Comparison of ENCODE assay signal across 9 cellular contexts in genomic region chr14:78902010-78902623, GRCh38.
A peak's percentile ranks its signal among the peaks of the same experiment; 100 is the strongest.
DNase-seq lines count a peak whose midpoint lies in the region; ATAC-seq and TF ChIP-seq lines count a peak whose summit lies in the region.
"Had no signal": no experiment of that assay in that cellular context is flagged by ENCODE, and none has a peak within 500 bp of the region (broad histone marks: within the 10 kb centered on the region; RNA-seq: fewer than 3 reads in every experiment).

No MANE protein-coding gene starts in this region.

- H3K9me2 ChIP-seq in PC-3 (replicated peaks; ENCODE audit: low read length) = no peaks in the 10 kb centered on the region

- no peaks in the 10 kb centered on the region for H3K36me3 ChIP-seq in Caco-2 (ENCODE audit: control insufficient read depth, insufficient read depth, low read length)
- no peaks in the 10 kb centered on the region for H3K36me3 ChIP-seq in PC-3 (ENCODE audit: low read depth, low read length)

- no peaks in the 10 kb centered on the region for H3F3A ChIP-seq in PC-3 (ENCODE audit: low read length, unreplicated experiment)

- no peak overlapping the region for H2AFZ ChIP-seq in PC-3 (ENCODE audit: low read length)

- POLR2A ChIA-PET in Caco-2 (lab: Charles Lee) = no interaction called here
- POLR2A ChIA-PET in PC-3 (lab: Charles Lee; ENCODE audit: unreplicated experiment) = no interaction called here
- POLR2A ChIA-PET in T-cell (lab: Charles Lee) = no interaction called here

- H3K27ac Mint-ChIP-seq in Caco-2 (ENCODE audit: unreplicated experiment) (no peak overlapping the region), T-cell (no peak overlapping the region)
- H3K27ac Mint-ChIP-seq: naive B cell had no signal

- CTCF ChIA-PET in Caco-2 (lab: Charles Lee) = no interaction called here
- CTCF ChIA-PET in PC-3 (lab: Charles Lee) = interaction anchor here (0.6 to 0.7 kb wide), 2 partner anchors 34 to 67 kb away, joined by 3 read pairs; no protein-coding TSS in a partner anchor
- CTCF ChIA-PET in T-cell (lab: Charles Lee) = interaction anchor here in 1 of 2 donors (0.7 kb wide), 1 partner anchor 14 kb away, joined by 3 read pairs; no protein-coding TSS in a partner anchor

- H3K4me3 Mint-ChIP-seq in Caco-2 (ENCODE audit: unreplicated experiment) (no peak overlapping the region), T-cell (no peak overlapping the region)
- H3K4me3 Mint-ChIP-seq: naive B cell had no signal

- DNase-seq in Caco-2 (peak; percentile 35 to 40), PC-3 (peak; percentile 29), fibroblast of mammary gland (ENCODE audit: low read depth) (peak; percentile 45), retina (peak; percentile 41), NK-92 (lab: John Stamatoyannopoulos, UW; ENCODE audit: unreplicated experiment) (no peak), T-cell (no peak)
- DNase-seq in effector CD8-positive, alpha-beta T cell (lab: John Stamatoyannopoulos, UW) = no peak
- DNase-seq: naive B cell had no signal

- H3K27me3 Mint-ChIP-seq in Caco-2 (ENCODE audit: insufficient read depth, unreplicated experiment) (peaks cover 18% of the 10 kb centered on the region), T-cell (peaks cover 1 to 10% of the 10 kb centered on the region in 2 donors)

- no peak overlapping the region for H3K4me2 ChIP-seq in PC-3 (ENCODE audit: low read length)

- BruUV-seq in Caco-2 (replicated peaks; lab: Mats Ljungman, UMichigan) (no TSS peak), PC-3 (replicated peaks; lab: Mats Ljungman, UMichigan) (no TSS peak)

- H3K36me3 Mint-ChIP-seq in Caco-2 (ENCODE audit: insufficient read depth, unreplicated experiment) (no peaks in the 10 kb centered on the region), T-cell (no peaks in the 10 kb centered on the region)
- H3K36me3 Mint-ChIP-seq: naive B cell had no signal

- H3K9me3 ChIP-seq in Caco-2 (no peaks in the 10 kb centered on the region), PC-3 (ENCODE audit: low read length) (no peaks in the 10 kb centered on the region)

- peak; percentile 51 for ATAC-seq in GM21367 (IDR thresholded peaks at IDR 0.05; ENCODE audit: unreplicated experiment)
- ATAC-seq in PC-3 = 0 out of 2 replicates have a peak, but pooled peaks have one; percentile 24
- no peak for ATAC-seq in T-cell (replicated peaks in 1 of 4)

- H3K27ac ChIP-seq in PC-3 (ENCODE audit: low read length) = no peak overlapping the region

- no peaks in the 10 kb centered on the region for H4K20me1 ChIP-seq in PC-3 (ENCODE audit: low read length)

- intact Hi-C loops in Caco-2 (cut with micrococcal nuclease; ENCODE audit: unreplicated experiment) (no loop called here), PC-3 (cut with micrococcal nuclease) (no loop called here)

- no peaks in the 10 kb centered on the region for H3K4me1 Mint-ChIP-seq in Caco-2 (ENCODE audit: low read depth, unreplicated experiment)
- H3K4me1 Mint-ChIP-seq in T-cell = no peaks in the 10 kb centered on the region
- H3K4me1 Mint-ChIP-seq: naive B cell had no signal

- no peaks in the 10 kb centered on the region for H3K4me1 ChIP-seq in Caco-2
- H3K4me1 ChIP-seq in PC-3 (ENCODE audit: insufficient read depth, low read length) = no peaks in the 10 kb centered on the region

- H3K9me3 Mint-ChIP-seq in Caco-2 (ENCODE audit: unreplicated experiment) (no peaks in the 10 kb centered on the region), T-cell (no peaks in the 10 kb centered on the region)

- no peaks in the 10 kb centered on the region for H3K79me2 ChIP-seq in PC-3 (ENCODE audit: low read length)

- TF ChIP-seq CTCF in Caco-2 (IDR thresholded peaks at IDR 0.05; ENCODE audit: insufficient read depth in 1 of 2, low read depth in 1 of 2, low read length in 1 of 2, severe bottlenecking in 1 of 2, unreplicated experiment in 1 of 2) (peak; percentile 48 to 62), PC-3 (conservative IDR thresholded peaks at IDR 0.05; ENCODE audit: low read depth, low read length) (peak; percentile 75), fibroblast of mammary gland (conservative IDR thresholded peaks at IDR 0.05; ENCODE audit: control insufficient read depth, insufficient read depth, low read depth, low read length) (peak; percentile 79)

- H3K4me3 ChIP-seq in Caco-2 (ENCODE audit: low read depth, low read length) (no peak overlapping the region), PC-3 (ENCODE audit: low read length) (no peak overlapping the region), fibroblast of mammary gland (ENCODE audit: control insufficient read depth, low read depth, low read length) (no peak overlapping the region)

- H3K27me3 ChIP-seq in Caco-2 (replicated peaks; ENCODE audit: control insufficient read depth, insufficient read depth, low read length) (no peaks in the 10 kb centered on the region), PC-3 (ENCODE audit: low read length) (0 out of 2 replicates have a peak, but pooled peaks cover under 1% of the 10 kb centered on the region)

- H3K9ac ChIP-seq in PC-3 (ENCODE audit: low read length) = no peak overlapping the region

Comparison
In these comparisons a context has a peak if more than half of its experiments do, and no peak if none do; other contexts are left out.
1. DNase-seq: peak in Caco-2 (2 of 2), PC-3 (single experiment), fibroblast of mammary gland (single experiment) and retina (single experiment); none in NK-92 (single experiment), T-cell (0 of 34) and effector CD8-positive, alpha-beta T cell (single experiment).
2. ATAC-seq: peak in GM21367 (single experiment) and PC-3 (single experiment); none in T-cell (0 of 4).
3. Peak in every context shown above with its lines, with median percentiles within 50 percentile points of each other: CTCF ChIP-seq.